In genomic region chrX:19658030-19658429, GRCh38 we compare ENCODE assay signal across 20 cellular contexts.
DNase-seq lines count a peak whose midpoint lies in the region; ATAC-seq, FAIRE-seq and TF ChIP-seq lines count a peak whose summit lies in the region.
"Had no signal": no experiment of that assay in that cellular context is flagged by ENCODE, and none has a peak within 500 bp of the region (broad histone marks: within the 10 kb centered on the region; RNA-seq: fewer than 3 reads in every experiment).

No MANE protein-coding gene starts in this region.

- no peaks in the 10 kb centered on the region for H3F3A ChIP-seq in PC-3 (ENCODE audit: low read length, unreplicated experiment)

- H3K9me2 ChIP-seq in PC-3 (replicated peaks; ENCODE audit: low read length) = no peaks in the 10 kb centered on the region

- no peaks in the 10 kb centered on the region for H4K20me1 ChIP-seq in PC-3 (ENCODE audit: low read length)

- H3K9ac ChIP-seq in PC-3 (ENCODE audit: low read length) = no peak overlapping the region
- no peak overlapping the region for H3K9ac ChIP-seq in kidney (ENCODE audit: low read length in 2 of 2)

- BruUV-seq in PC-3 (replicated peaks; lab: Mats Ljungman, UMichigan) = no TSS peak

- H3K9me3 ChIP-seq in heart right ventricle = no peaks in the 10 kb centered on the region
- no peaks in the 10 kb centered on the region for H3K9me3 ChIP-seq in PC-3 (ENCODE audit: low read length)
- no peaks in the 10 kb centered on the region for H3K9me3 ChIP-seq in kidney (ENCODE audit: control insufficient read depth in 1 of 2, low read length in 2 of 2)
- H3K9me3 ChIP-seq: spleen, stomach had no signal

- ATAC-seq in left cardiac atrium (peak; percentile 19 to 59), heart right ventricle (no peak), PC-3 (no peak), foreskin keratinocyte (peak; percentile 66)
- ATAC-seq: activated CD8-positive, alpha-beta T cell treated with anti-CD3 and anti-CD28 coated beads for 36 hours had no signal

- POLR2A ChIA-PET in PC-3 (lab: Charles Lee; ENCODE audit: unreplicated experiment) = no interaction called here

- CTCF ChIA-PET in PC-3 (lab: Charles Lee) = no interaction called here

- intact Hi-C loops in left cardiac atrium (cut with DNase I) (no loop called here), heart right ventricle (cut with DNase I) (no loop called here), PC-3 (cut with micrococcal nuclease) (no loop called here), kidney (cut with DNase I) (no loop called here)

- H3K4me1 ChIP-seq in heart right ventricle = no peaks in the 10 kb centered on the region
- no peaks in the 10 kb centered on the region for H3K4me1 ChIP-seq in PC-3 (ENCODE audit: insufficient read depth, low read length)
- peaks cover 8% of the 10 kb centered on the region for H3K4me1 ChIP-seq in foreskin keratinocyte
- no peaks in the 10 kb centered on the region for H3K4me1 ChIP-seq in kidney (ENCODE audit: control insufficient read depth in 1 of 2, insufficient read depth in 1 of 2, low read depth in 1 of 2, low read length in 2 of 2)
- H3K4me1 ChIP-seq: spleen, stomach had no signal

- H3K36me3 ChIP-seq in heart right ventricle = no peaks in the 10 kb centered on the region
- no peaks in the 10 kb centered on the region for H3K36me3 ChIP-seq in PC-3 (ENCODE audit: low read depth, low read length)
- no peaks in the 10 kb centered on the region for H3K36me3 ChIP-seq in kidney (ENCODE audit: control insufficient read depth in 1 of 2, insufficient read depth in 2 of 2, low read length in 2 of 2)
- H3K36me3 ChIP-seq: spleen, stomach had no signal

- no peak overlapping the region for H3K4me2 ChIP-seq in PC-3 (ENCODE audit: low read length)

- WGBS in heart right ventricle, 2 donors = 51 to 62% methylated on average over 6 of the region's 6 CpGs

- no peak for TF ChIP-seq CTCF in heart right ventricle (IDR thresholded peaks at IDR 0.05)
- no peak for TF ChIP-seq CTCF in PC-3 (conservative IDR thresholded peaks at IDR 0.05; ENCODE audit: low read depth, low read length)
- TF ChIP-seq CTCF in foreskin keratinocyte (conservative IDR thresholded peaks at IDR 0.05) = no peak
- no peak for TF ChIP-seq CTCF in kidney (IDR thresholded peaks at IDR 0.05; ENCODE audit: borderline replicate concordance, extremely low read depth, insufficient read depth)

- no peak for FAIRE-seq in kidney (lab: Jason Lieb, UNC)
- FAIRE-seq: frontal cortex had no signal

- H3K4me3 ChIP-seq in heart right ventricle = no peak overlapping the region
- no peak overlapping the region for H3K4me3 ChIP-seq in PC-3 (ENCODE audit: low read length)
- H3K4me3 ChIP-seq in kidney (ENCODE audit: low read length in 2 of 2) = no peak overlapping the region
- H3K4me3 ChIP-seq: dorsolateral prefrontal cortex, spleen, stomach had no signal

- no peaks in the 10 kb centered on the region for H3K27me3 ChIP-seq in heart right ventricle
- no peaks in the 10 kb centered on the region for H3K27me3 ChIP-seq in PC-3 (ENCODE audit: low read length)
- H3K27me3 ChIP-seq in foreskin keratinocyte = no peaks in the 10 kb centered on the region
- H3K27me3 ChIP-seq: spleen, stomach had no signal

- H2AFZ ChIP-seq in PC-3 (ENCODE audit: low read length) = no peak overlapping the region

- H3K79me2 ChIP-seq in PC-3 (ENCODE audit: low read length) = peaks cover 7% of the 10 kb centered on the region; the same call in 1 of the 2 replicates

- H3K27ac ChIP-seq in heart right ventricle = no peak overlapping the region
- H3K27ac ChIP-seq in PC-3 (ENCODE audit: low read length) = no peak overlapping the region
- H3K27ac ChIP-seq in foreskin keratinocyte = peak overlapping the region; percentile 57
- H3K27ac ChIP-seq in kidney (ENCODE audit: low read depth in 2 of 2, low read length in 2 of 2) = no peak overlapping the region
- H3K27ac ChIP-seq: spleen, stomach had no signal

- no peak for DNase-seq in left cardiac atrium
- no peak for DNase-seq in heart right ventricle
- peak; percentile 5 for DNase-seq in PC-3
- peak in 1 of 2 donors; percentile 28 for DNase-seq in foreskin keratinocyte
- DNase-seq in T-helper 1 cell = no peak
- DNase-seq in activated gamma-delta T cell (lab: John Stamatoyannopoulos, UW) = no peak
- DNase-seq in kidney = no peak
- no peak for DNase-seq in effector CD4-positive, alpha-beta T cell
- DNase-seq: activated CD8-positive, alpha-beta T cell treated with anti-CD3 and anti-CD28 coated beads for 36 hours; dorsolateral prefrontal cortex; erythroblast; hypothalamus; naive B cell; NCI-H748 treated with DMSO at 0.1 percent for 48 hours; occipital lobe; spleen; stimulated activated CD4-positive, alpha-beta T cell treated with anti-CD3 and anti-CD28 coated beads, Interleukin-4, amount 100 ng/mL, for 24 hours; stomach; T-helper 9 cell had no signal

Comparison
In these comparisons a context has a peak if more than half of its experiments do, and no peak if none do; other contexts are left out.
1. ATAC-seq: peak in left cardiac atrium (2 of 2) and foreskin keratinocyte (single experiment); none in heart right ventricle (0 of 8) and PC-3 (single experiment).